Comparison of ENCODE assay signal across 12 cellular contexts in the genomic region with DNA sequence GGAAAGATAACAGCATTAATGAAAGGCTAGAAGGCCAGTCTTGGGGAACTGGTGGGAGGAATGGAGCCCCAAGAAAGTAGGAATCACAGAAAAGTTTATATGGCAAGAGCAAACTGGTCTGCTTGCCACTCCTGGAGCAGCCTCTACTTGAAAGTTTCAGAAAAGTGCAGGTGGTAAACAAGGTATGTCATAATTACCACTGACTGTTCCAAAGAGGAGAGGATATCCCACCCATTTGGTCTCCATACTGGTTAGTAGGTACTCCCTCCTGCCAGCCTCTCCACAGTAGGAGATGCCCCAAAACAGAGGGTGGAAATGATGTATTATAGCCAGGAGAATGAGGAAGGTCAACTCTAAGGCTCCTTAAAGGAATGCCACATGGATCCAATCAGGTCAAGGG.
"Had no signal": no experiment of that assay in that cellular context is flagged by ENCODE, and none has a peak within 500 bp of the region (broad histone marks: within the 10 kb centered on the region; RNA-seq: fewer than 3 reads in every experiment).

No MANE protein-coding gene starts in this region.

- H3K4me3 Mint-ChIP-seq: neural progenitor cell had no signal

- H3K4me3 ChIP-seq: adrenal gland, cardiac muscle cell, neural progenitor cell, psoas muscle, right lobe of liver, smooth muscle cell had no signal

- H3K4me1 Mint-ChIP-seq: neural progenitor cell had no signal

- H3K27me3 Mint-ChIP-seq: stimulated activated naive CD8-positive, alpha-beta T cell treated with anti-CD3 and anti-CD28 coated beads, Interleukin-15, amount 100 ng/mL, for 72 hours had no signal

- H3K27ac Mint-ChIP-seq: neural progenitor cell had no signal

- ATAC-seq: psoas muscle; right lobe of liver; stimulated activated naive CD8-positive, alpha-beta T cell treated with anti-CD3 and anti-CD28 coated beads, Interleukin-15, amount 100 ng/mL, for 72 hours had no signal

- H3K27ac ChIP-seq: adrenal gland, cardiac muscle cell, neural progenitor cell, psoas muscle, right lobe of liver had no signal

- H3K27me3 ChIP-seq: adrenal gland, cardiac muscle cell, neural progenitor cell, right lobe of liver had no signal

- H3K36me3 Mint-ChIP-seq: neural progenitor cell had no signal

- H3K9me3 ChIP-seq: adrenal gland, psoas muscle, right lobe of liver had no signal

- DNase-seq: activated CD4-positive, CD25-positive, alpha-beta regulatory T cell; activated effector memory CD4-positive, alpha-beta T cell treated with Interleukin-2 at 50 U/mL for 16 hours; adrenal gland; islet precursor cell; midbrain; psoas muscle; right lobe of liver; SIG-M5; stimulated activated naive CD8-positive, alpha-beta T cell treated with anti-CD3 and anti-CD28 coated beads, Interleukin-15, amount 100 ng/mL, for 72 hours had no signal

- H3K36me3 ChIP-seq: adrenal gland, cardiac muscle cell, neural progenitor cell, right lobe of liver had no signal

- H3K4me1 ChIP-seq: adrenal gland, neural progenitor cell, psoas muscle, right lobe of liver had no signal

- H3K9me3 Mint-ChIP-seq: neural progenitor cell; stimulated activated naive CD8-positive, alpha-beta T cell treated with anti-CD3 and anti-CD28 coated beads, Interleukin-15, amount 100 ng/mL, for 72 hours had no signal
